In genomic region chr11:9069256-9069655, GRCh38 we compare ENCODE assay signal across 34 cellular contexts. TPM values are rescaled to one million over a fixed set of nuclear protein-coding genes. Genes with fewer than 3 reads are reported as not detected.
"Had no signal": no experiment of that assay in that cellular context is flagged by ENCODE, and none has a peak within 500 bp of the region (broad histone marks: within the 10 kb centered on the region; RNA-seq: fewer than 3 reads in every experiment).

No MANE protein-coding gene starts in this region.

- H3K27ac Mint-ChIP-seq: activated CD4-positive, alpha-beta memory T cell treated with anti-CD3 and anti-CD28 coated beads for 36 hours; activated naive CD8-positive, alpha-beta T cell treated with anti-CD3 and anti-CD28 coated beads for 36 hours; activated T-cell treated with anti-CD3 and anti-CD28 coated beads, Interleukin-2, amount 50 U/mL, for 72 hours; activated T-helper 17 cell treated with anti-CD3 and anti-CD28 coated beads, Interleukin-2, amount 50 U/mL, for 72 hours; T-helper 1 cell treated with Interleukin-12 subunit alpha and Interleukin-12 subunit beta and Interleukin-4 antibody, amounts not matched to agents 30 μg/mL and 1 μg/mL, for 36 hours had no signal

- H3K9me2 ChIP-seq: SK-N-SH had no signal

- DNase-seq: activated CD4-positive, alpha-beta memory T cell treated with anti-CD3 and anti-CD28 coated beads for 36 hours; activated CD4-positive, alpha-beta T cell treated with anti-CD3 and anti-CD28 coated beads for 4 hours; activated CD4-positive, alpha-beta T cell treated with anti-CD3 and anti-CD28 coated beads, Interleukin-2, amount 50 U/mL, for 1 hour; activated CD4-positive, CD25-positive, alpha-beta regulatory T cell treated with anti-CD3 and anti-CD28 coated beads, Interleukin-2, amount 50 U/mL, for 72 hours; activated effector memory CD4-positive, alpha-beta T cell treated with anti-CD3 and anti-CD28 coated beads, Interleukin-2, amount 50 U/mL, for 16 hours; activated naive CD4-positive, alpha-beta T cell; activated naive CD4-positive, alpha-beta T cell treated with anti-CD3 and anti-CD28 coated beads, Interleukin-2, amount 50 U/mL, for 16 hours; activated naive CD8-positive, alpha-beta T cell treated with anti-CD3 and anti-CD28 coated beads for 36 hours; activated T-cell treated with anti-CD3 and anti-CD28 coated beads, Interleukin-2, amount 50 U/mL, for 1 hour; activated T-cell treated with anti-CD3 and anti-CD28 coated beads, Interleukin-2, amount 50 U/mL, for 72 hours; amniotic stem cell; aorta; MM.1S; MV-4-11; NCI-H1092; NCI-H1436 treated with DMSO at 0.1 percent for 48 hours; NCI-H1694 treated with DMSO at 0.1 percent for 48 hours; NCI-H2029; NCI-H345; NCI-H524 treated with DMSO at 0.1 percent for 48 hours; NCI-H748 treated with DMSO at 0.1 percent for 48 hours; NK-92 treated with Interleukin-12 subunit alpha and Interleukin-12 subunit beta, amount 100 ng/mL, for 24 hours; PC-3; SHP77; SK-N-SH had no signal

- H3K4me3 ChIP-seq: cardiac muscle cell, SJCRH30 had no signal

- H3K9me3 ChIP-seq: SJCRH30, SK-N-SH had no signal

- H3K27ac ChIP-seq: cardiac muscle cell, KMS-11, RWPE1, SJCRH30 had no signal

- H3K36me3 Mint-ChIP-seq: activated CD4-positive, alpha-beta memory T cell treated with anti-CD3 and anti-CD28 coated beads for 36 hours; activated naive CD8-positive, alpha-beta T cell treated with anti-CD3 and anti-CD28 coated beads for 36 hours had no signal

- H3K36me3 ChIP-seq: cardiac muscle cell, SJCRH30 had no signal

- H3K4me1 Mint-ChIP-seq: activated naive CD8-positive, alpha-beta T cell treated with anti-CD3 and anti-CD28 coated beads for 36 hours; activated T-helper 17 cell treated with anti-CD3 and anti-CD28 coated beads, Interleukin-2, amount 50 U/mL, for 72 hours; central memory CD8-positive, alpha-beta T cell had no signal

- H3K27me3 ChIP-seq: cardiac muscle cell, SJCRH30 had no signal

- H3K4me3 Mint-ChIP-seq: activated CD4-positive, alpha-beta memory T cell treated with anti-CD3 and anti-CD28 coated beads for 36 hours; activated naive CD8-positive, alpha-beta T cell treated with anti-CD3 and anti-CD28 coated beads for 36 hours; activated T-cell treated with anti-CD3 and anti-CD28 coated beads, Interleukin-2, amount 50 U/mL, for 72 hours; activated T-helper 17 cell treated with anti-CD3 and anti-CD28 coated beads, Interleukin-2, amount 50 U/mL, for 72 hours; central memory CD8-positive, alpha-beta T cell; T-helper 1 cell treated with Interleukin-12 subunit alpha and Interleukin-12 subunit beta and Interleukin-4 antibody, amounts not matched to agents 30 μg/mL and 1 μg/mL, for 36 hours; T-helper 2 cell treated with Interferon-gamma antibody and Interleukin-4, amounts not matched to agents 5 μg/mL and 100 μg/mL, for 36 hours had no signal

- H3K9me3 Mint-ChIP-seq: activated CD4-positive, alpha-beta memory T cell treated with anti-CD3 and anti-CD28 coated beads for 36 hours; activated naive CD8-positive, alpha-beta T cell treated with anti-CD3 and anti-CD28 coated beads for 36 hours; activated T-cell treated with anti-CD3 and anti-CD28 coated beads, Interleukin-2, amount 50 U/mL, for 72 hours; activated T-helper 17 cell treated with anti-CD3 and anti-CD28 coated beads, Interleukin-2, amount 50 U/mL, for 72 hours; central memory CD8-positive, alpha-beta T cell; T-helper 1 cell treated with Interleukin-12 subunit alpha and Interleukin-12 subunit beta and Interleukin-4 antibody, amounts not matched to agents 30 μg/mL and 1 μg/mL, for 36 hours; T-helper 2 cell treated with Interferon-gamma antibody and Interleukin-4, amounts not matched to agents 5 μg/mL and 100 μg/mL, for 36 hours had no signal

- ATAC-seq: activated T-cell treated with anti-CD3 and anti-CD28 coated beads, Interleukin-2, amount 50 U/mL, for 72 hours; activated T-helper 17 cell treated with anti-CD3 and anti-CD28 coated beads, Interleukin-2, amount 50 U/mL, for 72 hours; PC-3 had no signal

- H3K9ac ChIP-seq: KMS-11, SK-N-SH had no signal

- H3K4me2 ChIP-seq: KMS-11, SK-N-SH had no signal

RNA-seq across cellular contexts. Expression of gene SCUBE2, which starts 22.1 kb away (rescaled TPM):
- total RNA-seq: activated CD4-positive, alpha-beta memory T cell treated with anti-CD3 and anti-CD28 coated beads for 36 hours; activated naive CD8-positive, alpha-beta T cell treated with anti-CD3 and anti-CD28 coated beads for 36 hours; NCI-H460 had no signal
- polyA plus RNA-seq: cardiac muscle cell had no signal
